ENCODE assay signal across 1 cellular context in genomic region chr12:113299619-113300237, GRCh38.
TF ChIP-seq lines count a peak whose summit lies in the region.

No MANE protein-coding gene starts in this region.

TF ChIP-seq in HepG2, 621 proteins besides CTCF, POLR2A, EP300 and RAD21 (continued from another document):
- TF ChIP-seq, protein P1, sequence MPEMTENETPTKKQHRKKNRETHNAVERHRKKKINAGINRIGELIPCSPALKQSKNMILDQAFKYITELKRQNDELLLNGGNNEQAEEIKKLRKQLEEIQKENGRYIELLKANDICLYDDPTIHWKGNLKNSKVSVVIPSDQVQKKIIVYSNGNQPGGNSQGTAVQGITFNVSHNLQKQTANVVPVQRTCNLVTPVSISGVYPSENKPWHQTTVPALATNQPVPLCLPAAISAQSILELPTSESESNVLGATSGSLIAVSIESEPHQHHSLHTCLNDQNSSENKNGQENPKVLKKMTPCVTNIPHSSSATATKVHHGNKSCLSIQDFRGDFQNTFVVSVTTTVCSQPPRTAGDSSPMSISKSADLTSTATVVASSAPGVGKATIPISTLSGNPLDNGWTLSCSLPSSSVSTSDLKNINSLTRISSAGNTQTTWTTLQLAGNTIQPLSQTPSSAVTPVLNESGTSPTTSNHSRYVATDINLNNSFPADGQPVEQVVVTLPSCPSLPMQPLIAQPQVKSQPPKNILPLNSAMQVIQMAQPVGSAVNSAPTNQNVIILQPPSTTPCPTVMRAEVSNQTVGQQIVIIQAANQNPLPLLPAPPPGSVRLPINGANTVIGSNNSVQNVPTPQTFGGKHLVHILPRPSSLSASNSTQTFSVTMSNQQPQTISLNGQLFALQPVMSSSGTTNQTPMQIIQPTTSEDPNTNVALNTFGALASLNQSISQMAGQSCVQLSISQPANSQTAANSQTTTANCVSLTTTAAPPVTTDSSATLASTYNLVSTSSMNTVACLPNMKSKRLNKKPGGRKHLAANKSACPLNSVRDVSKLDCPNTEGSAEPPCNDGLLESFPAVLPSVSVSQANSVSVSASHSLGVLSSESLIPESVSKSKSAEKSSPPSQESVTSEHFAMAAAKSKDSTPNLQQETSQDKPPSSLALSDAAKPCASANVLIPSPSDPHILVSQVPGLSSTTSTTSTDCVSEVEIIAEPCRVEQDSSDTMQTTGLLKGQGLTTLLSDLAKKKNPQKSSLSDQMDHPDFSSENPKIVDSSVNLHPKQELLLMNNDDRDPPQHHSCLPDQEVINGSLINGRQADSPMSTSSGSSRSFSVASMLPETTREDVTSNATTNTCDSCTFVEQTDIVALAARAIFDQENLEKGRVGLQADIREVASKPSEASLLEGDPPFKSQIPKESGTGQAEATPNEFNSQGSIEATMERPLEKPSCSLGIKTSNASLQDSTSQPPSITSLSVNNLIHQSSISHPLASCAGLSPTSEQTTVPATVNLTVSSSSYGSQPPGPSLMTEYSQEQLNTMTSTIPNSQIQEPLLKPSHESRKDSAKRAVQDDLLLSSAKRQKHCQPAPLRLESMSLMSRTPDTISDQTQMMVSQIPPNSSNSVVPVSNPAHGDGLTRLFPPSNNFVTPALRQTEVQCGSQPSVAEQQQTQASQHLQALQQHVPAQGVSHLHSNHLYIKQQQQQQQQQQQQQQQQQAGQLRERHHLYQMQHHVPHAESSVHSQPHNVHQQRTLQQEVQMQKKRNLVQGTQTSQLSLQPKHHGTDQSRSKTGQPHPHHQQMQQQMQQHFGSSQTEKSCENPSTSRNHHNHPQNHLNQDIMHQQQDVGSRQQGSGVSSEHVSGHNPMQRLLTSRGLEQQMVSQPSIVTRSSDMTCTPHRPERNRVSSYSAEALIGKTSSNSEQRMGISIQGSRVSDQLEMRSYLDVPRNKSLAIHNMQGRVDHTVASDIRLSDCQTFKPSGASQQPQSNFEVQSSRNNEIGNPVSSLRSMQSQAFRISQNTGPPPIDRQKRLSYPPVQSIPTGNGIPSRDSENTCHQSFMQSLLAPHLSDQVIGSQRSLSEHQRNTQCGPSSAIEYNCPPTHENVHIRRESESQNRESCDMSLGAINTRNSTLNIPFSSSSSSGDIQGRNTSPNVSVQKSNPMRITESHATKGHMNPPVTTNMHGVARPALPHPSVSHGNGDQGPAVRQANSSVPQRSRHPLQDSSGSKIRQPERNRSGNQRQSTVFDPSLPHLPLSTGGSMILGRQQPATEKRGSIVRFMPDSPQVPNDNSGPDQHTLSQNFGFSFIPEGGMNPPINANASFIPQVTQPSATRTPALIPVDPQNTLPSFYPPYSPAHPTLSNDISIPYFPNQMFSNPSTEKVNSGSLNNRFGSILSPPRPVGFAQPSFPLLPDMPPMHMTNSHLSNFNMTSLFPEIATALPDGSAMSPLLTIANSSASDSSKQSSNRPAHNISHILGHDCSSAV (CRISPR knock-in tag; IDR thresholded peaks at IDR 0.05; ENCODE audit: borderline replicate concordance) = no peak
- TF ChIP-seq ZNF225 (CRISPR knock-in tag; IDR thresholded peaks at IDR 0.05) (no peak), PRMT3 (CRISPR knock-in tag; IDR thresholded peaks at IDR 0.05; ENCODE audit: borderline replicate concordance, low read depth) (no peak), SP2 (CRISPR knock-in tag; IDR thresholded peaks at IDR 0.05) (no peak), AHDC1 (CRISPR knock-in tag; IDR thresholded peaks at IDR 0.05; ENCODE audit: borderline replicate concordance) (no peak), MTA1 (CRISPR knock-in tag; IDR thresholded peaks at IDR 0.05; ENCODE audit: borderline replicate concordance) (no peak), TEAD3 (CRISPR knock-in tag; optimal IDR thresholded peaks at IDR 0.05; ENCODE audit: borderline replicate concordance) (peak; percentile 27), IRF9 (CRISPR knock-in tag; IDR thresholded peaks at IDR 0.05; ENCODE audit: borderline replicate concordance) (no peak), KMT2B (CRISPR knock-in tag; IDR thresholded peaks at IDR 0.05) (no peak), ZSCAN31 (CRISPR knock-in tag; IDR thresholded peaks at IDR 0.05; ENCODE audit: low read depth) (no peak), ZNF83 (CRISPR knock-in tag; IDR thresholded peaks at IDR 0.05; ENCODE audit: borderline replicate concordance) (no peak)
